Comparison of ENCODE assay signal across 8 cellular contexts in genomic region chr12:13100882-13101769, GRCh38. TPM values are rescaled to one million over a fixed set of nuclear protein-coding genes. Genes with fewer than 3 reads are reported as not detected.
A peak's percentile ranks its signal among the peaks of the same experiment; 100 is the strongest.
DNase-seq lines count a peak whose midpoint lies in the region; ATAC-seq and TF ChIP-seq lines count a peak whose summit lies in the region.

No MANE protein-coding gene starts in this region.

- H3K4me3 ChIP-seq in neural cell (ENCODE audit: low read length): peak overlapping the region; percentile 68

- peak overlapping the region; percentile 32 for H3K4me2 ChIP-seq in neural cell (ENCODE audit: low read length)

- H3K4me1 Mint-ChIP-seq in stimulated activated naive CD8-positive, alpha-beta T cell treated with anti-CD3 and anti-CD28 coated beads, Interleukin-15, amount 100 ng/mL, for 72 hours: peaks cover 62% of the 10 kb centered on the region

- peak overlapping the region; percentile 76 for H3K27ac ChIP-seq in neural cell (ENCODE audit: low read length)

- TF ChIP-seq EP300 in neural cell (conservative IDR thresholded peaks at IDR 0.05; ENCODE audit: poor library complexity, severe bottlenecking): peak; percentile 76

- no peaks in the 10 kb centered on the region for H3K79me2 ChIP-seq in neural cell (replicated peaks; ENCODE audit: insufficient read depth, low read length)

- peak; percentile 94 for DNase-seq in DMS53 treated with DMSO at 0.1 percent for 48 hours (lab: John Stamatoyannopoulos, UW; ENCODE audit: unreplicated experiment)
- DNase-seq in HuH-7.5 (ENCODE audit: low spot score): peak; percentile 60
- DNase-seq in RKO (ENCODE audit: low spot score): peak; percentile 95
- peak; percentile 88 for DNase-seq in activated effector memory CD4-positive, alpha-beta T cell treated with Interleukin-2 at 50 U/mL for 16 hours
- peak; percentile 90 for DNase-seq in fibroblast of the conjunctiva (ENCODE audit: low read depth)
- peak; percentile 86 to 92 for DNase-seq in stimulated activated naive CD8-positive, alpha-beta T cell treated with anti-CD3 and anti-CD28 coated beads, Interleukin-15, amount 100 ng/mL, for 72 hours

- H4K20me1 ChIP-seq in neural cell (ENCODE audit: insufficient read depth): no peaks in the 10 kb centered on the region

- no peaks in the 10 kb centered on the region for H3K27me3 ChIP-seq in neural cell (ENCODE audit: insufficient read depth, low read depth, low read length)

- H3K9me2 ChIP-seq in neural cell (ENCODE audit: insufficient read depth, low read length): no peaks in the 10 kb centered on the region

- H3K27ac Mint-ChIP-seq in stimulated activated naive CD8-positive, alpha-beta T cell treated with anti-CD3 and anti-CD28 coated beads, Interleukin-15, amount 100 ng/mL, for 72 hours: peak overlapping the region; percentile 98 to 99

- no peaks in the 10 kb centered on the region for H3K27me3 Mint-ChIP-seq in stimulated activated naive CD8-positive, alpha-beta T cell treated with anti-CD3 and anti-CD28 coated beads, Interleukin-15, amount 100 ng/mL, for 72 hours

- peak overlapping the region; percentile 81 for H2AFZ ChIP-seq in neural cell (ENCODE audit: low read depth, low read length)

- no peaks in the 10 kb centered on the region for H3K9me3 Mint-ChIP-seq in stimulated activated naive CD8-positive, alpha-beta T cell treated with anti-CD3 and anti-CD28 coated beads, Interleukin-15, amount 100 ng/mL, for 72 hours

- H3F3A ChIP-seq in neural cell (ENCODE audit: insufficient read depth, low read length, poor library complexity, severe bottlenecking): peaks cover 4% of the 10 kb centered on the region

- no peak for TF ChIP-seq RAD21 in neural cell (conservative IDR thresholded peaks at IDR 0.05)

- H3K9me3 ChIP-seq in neural cell (ENCODE audit: low read length): no peaks in the 10 kb centered on the region

- H3K36me3 ChIP-seq in neural cell (ENCODE audit: insufficient read depth, low read length): no peaks in the 10 kb centered on the region

- peak overlapping the region; percentile 75 for H3K9ac ChIP-seq in neural cell (ENCODE audit: low read length)

- H3K4me3 Mint-ChIP-seq in stimulated activated naive CD8-positive, alpha-beta T cell treated with anti-CD3 and anti-CD28 coated beads, Interleukin-15, amount 100 ng/mL, for 72 hours: peak overlapping the region; percentile 82 to 92

- peak; percentile 83 for ATAC-seq in GM21528 (IDR thresholded peaks at IDR 0.05; ENCODE audit: low FRiP score, unreplicated experiment)
- peak; percentile 94 for ATAC-seq in stimulated activated naive CD8-positive, alpha-beta T cell treated with anti-CD3 and anti-CD28 coated beads, Interleukin-15, amount 100 ng/mL, for 72 hours

- TF ChIP-seq CTCF in neural cell (IDR thresholded peaks at IDR 0.05; ENCODE audit: poor library complexity, severe bottlenecking): no peak

TF ChIP-seq in neural cell, 6 proteins besides CTCF, POLR2A, EP300 and RAD21:
- TF ChIP-seq POLR2AphosphoS5 (IDR thresholded peaks at IDR 0.05) (peak; percentile 80), TAF1 (IDR thresholded peaks at IDR 0.05; ENCODE audit: low read depth) (no peak), SMC3 (conservative IDR thresholded peaks at IDR 0.05; ENCODE audit: poor library complexity) (no peak), MXI1 (conservative IDR thresholded peaks at IDR 0.05; ENCODE audit: poor library complexity, severe bottlenecking) (peak; percentile 83), EZH2 (IDR thresholded peaks at IDR 0.05; ENCODE audit: borderline replicate concordance, insufficient read depth, low read length, poor library complexity, severe bottlenecking) (no peak)
- TF ChIP-seq, protein P1, sequence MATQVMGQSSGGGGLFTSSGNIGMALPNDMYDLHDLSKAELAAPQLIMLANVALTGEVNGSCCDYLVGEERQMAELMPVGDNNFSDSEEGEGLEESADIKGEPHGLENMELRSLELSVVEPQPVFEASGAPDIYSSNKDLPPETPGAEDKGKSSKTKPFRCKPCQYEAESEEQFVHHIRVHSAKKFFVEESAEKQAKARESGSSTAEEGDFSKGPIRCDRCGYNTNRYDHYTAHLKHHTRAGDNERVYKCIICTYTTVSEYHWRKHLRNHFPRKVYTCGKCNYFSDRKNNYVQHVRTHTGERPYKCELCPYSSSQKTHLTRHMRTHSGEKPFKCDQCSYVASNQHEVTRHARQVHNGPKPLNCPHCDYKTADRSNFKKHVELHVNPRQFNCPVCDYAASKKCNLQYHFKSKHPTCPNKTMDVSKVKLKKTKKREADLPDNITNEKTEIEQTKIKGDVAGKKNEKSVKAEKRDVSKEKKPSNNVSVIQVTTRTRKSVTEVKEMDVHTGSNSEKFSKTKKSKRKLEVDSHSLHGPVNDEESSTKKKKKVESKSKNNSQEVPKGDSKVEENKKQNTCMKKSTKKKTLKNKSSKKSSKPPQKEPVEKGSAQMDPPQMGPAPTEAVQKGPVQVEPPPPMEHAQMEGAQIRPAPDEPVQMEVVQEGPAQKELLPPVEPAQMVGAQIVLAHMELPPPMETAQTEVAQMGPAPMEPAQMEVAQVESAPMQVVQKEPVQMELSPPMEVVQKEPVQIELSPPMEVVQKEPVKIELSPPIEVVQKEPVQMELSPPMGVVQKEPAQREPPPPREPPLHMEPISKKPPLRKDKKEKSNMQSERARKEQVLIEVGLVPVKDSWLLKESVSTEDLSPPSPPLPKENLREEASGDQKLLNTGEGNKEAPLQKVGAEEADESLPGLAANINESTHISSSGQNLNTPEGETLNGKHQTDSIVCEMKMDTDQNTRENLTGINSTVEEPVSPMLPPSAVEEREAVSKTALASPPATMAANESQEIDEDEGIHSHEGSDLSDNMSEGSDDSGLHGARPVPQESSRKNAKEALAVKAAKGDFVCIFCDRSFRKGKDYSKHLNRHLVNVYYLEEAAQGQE (IDR thresholded peaks at IDR 0.05; ENCODE audit: borderline replicate concordance): no peak

RNA-seq across cellular contexts. Expression of gene GSG1, which starts 2.3 kb away (rescaled TPM):
- 0.17 and 3.2 TPM in 2 replicates for polyA plus RNA-seq in neural cell
- polyA minus RNA-seq in neural cell: not detected in 2 replicates

RNA-seq across cellular contexts. Expression of gene FAM234B, which starts 56.9 kb away (rescaled TPM):
- 20.5 and 21.1 TPM in 2 replicates for polyA plus RNA-seq in neural cell
- 47.2 and 50.5 TPM in 2 replicates for polyA minus RNA-seq in neural cell

Comparison
In these comparisons a context has a peak if more than half of its experiments do, and no peak if none do; other contexts are left out.
1. Peak in every context shown above with its lines: DNase-seq, ATAC-seq, H3K4me3 ChIP-seq and H3K27ac ChIP-seq.